ENCODE assay signal across 8 cellular contexts in genomic region chr9:22446589-22446949, GRCh38. TPM values are rescaled to one million over a fixed set of nuclear protein-coding genes. Genes with fewer than 3 reads are reported as not detected.
A peak's percentile ranks its signal among the peaks of the same experiment; 100 is the strongest.
DNase-seq lines count a peak whose midpoint lies in the region; ATAC-seq and TF ChIP-seq lines count a peak whose summit lies in the region.

TSS of gene DMRTA1 (plus strand) at chr9:22446824. CDS start at chr9:22447066, 242 bp downstream.

- CTCF ChIA-PET in AG04450 (lab: Charles Lee) = interaction anchor here (1.1 kb wide), 1 partner anchor 140 kb away, joined by 3 read pairs; no protein-coding TSS in a partner anchor

- DNase-seq in AG04450 (ENCODE audit: low read depth, low spot score) (no peak), HuH-7 (ENCODE audit: low spot score) (peak; percentile 78), fibroblast of mammary gland (ENCODE audit: low read depth) (peak; percentile 48), type B pancreatic cell (ENCODE audit: extremely low spot score, unreplicated experiment) (peak; percentile 71)

- no peaks in the 10 kb centered on the region for H3K4me1 Mint-ChIP-seq in type B pancreatic cell (ENCODE audit: unreplicated experiment)

- peak within 1 kb of the TSS; percentile 85 for H3K4me3 Mint-ChIP-seq in type B pancreatic cell

- peak; percentile 28 for ATAC-seq in GM18873 (IDR thresholded peaks at IDR 0.05; ENCODE audit: low FRiP score, unreplicated experiment)
- ATAC-seq in HG02970 (IDR thresholded peaks at IDR 0.05; ENCODE audit: low FRiP score, unreplicated experiment) = no peak

- H3K27me3 ChIP-seq in AG04450 (ENCODE audit: control insufficient read depth, insufficient read depth, low read length) (no peaks in the 10 kb centered on the region), mucosa of stomach (ENCODE audit: control insufficient read depth, insufficient read depth, low read length) (no peaks in the 10 kb centered on the region)

- H3K4me3 ChIP-seq in AG04450 (ENCODE audit: low read depth, low read length) (peak within 1 kb of the TSS; percentile 65), WI38 (ENCODE audit: low read depth, low read length) (peak within 1 kb of the TSS; percentile 54), fibroblast of mammary gland (ENCODE audit: control insufficient read depth, low read depth, low read length) (peak within 1 kb of the TSS; percentile 51), mucosa of stomach (ENCODE audit: low read length) (peak within 1 kb of the TSS; percentile 97)

- H3K9ac ChIP-seq in mucosa of stomach (ENCODE audit: low read length) = peak within 1 kb of the TSS; percentile 98

- H3K4me1 ChIP-seq in mucosa of stomach (ENCODE audit: control insufficient read depth, insufficient read depth, low read length) = no peaks in the 10 kb centered on the region

- peaks cover 51% of the 10 kb centered on the region for H3K27me3 Mint-ChIP-seq in type B pancreatic cell

- no peak within 1 kb of the TSS for H3K27ac ChIP-seq in AG04450 (ENCODE audit: low read depth, low read length)

- H3K36me3 Mint-ChIP-seq in type B pancreatic cell = no peaks in the 10 kb centered on the region

- TF ChIP-seq CTCF in AG04450 (IDR thresholded peaks at IDR 0.05; ENCODE audit: low read depth, low read length) = no peak
- TF ChIP-seq CTCF in WI38 (IDR thresholded peaks at IDR 0.05; ENCODE audit: low read depth, low read length) = no peak
- no peak for TF ChIP-seq CTCF in fibroblast of mammary gland (conservative IDR thresholded peaks at IDR 0.05; ENCODE audit: control insufficient read depth, insufficient read depth, low read depth, low read length)
- TF ChIP-seq CTCF in type B pancreatic cell (conservative IDR thresholded peaks at IDR 0.05) = no peak

- H3K36me3 ChIP-seq in mucosa of stomach (ENCODE audit: control insufficient read depth, insufficient read depth, low read length) = no peaks in the 10 kb centered on the region

- peak within 1 kb of the TSS; percentile 56 for H3K27ac Mint-ChIP-seq in type B pancreatic cell

- POLR2A ChIA-PET in AG04450 (lab: Yijun Ruan, JAX) = no interaction called here

- H3K9me3 Mint-ChIP-seq in type B pancreatic cell = peaks cover under 1% of the 10 kb centered on the region

- no peaks in the 10 kb centered on the region for H3K9me3 ChIP-seq in AG04450 (ENCODE audit: control insufficient read depth, insufficient read depth, low read length)
- no peaks in the 10 kb centered on the region for H3K9me3 ChIP-seq in mucosa of stomach (ENCODE audit: control insufficient read depth, low read length)

RNA-seq across cellular contexts. Expression of gene DMRTA1, which starts in this region (rescaled TPM):
- 0.05 and 0.07 TPM in 2 replicates for polyA plus RNA-seq in AG04450 (2011; rRNA removed)
- 0.05 and 0.26 TPM in 2 replicates for polyA minus RNA-seq in AG04450 (2011; rRNA and poly(A)+ RNA removed)
- 1.2 and 1.5 TPM in 2 replicates for total RNA-seq in type B pancreatic cell (ENCODE audit: low replicate concordance)
